In genomic region chr9:129991139-129991538, GRCh38 we compare ENCODE assay signal across 1 cellular context.
A peak's percentile ranks its signal among the peaks of the same experiment; 100 is the strongest.
TF ChIP-seq lines count a peak whose summit lies in the region.

No MANE protein-coding gene starts in this region.

TF ChIP-seq in GM12878, 131 proteins besides CTCF, POLR2A, EP300 and RAD21:
- TF ChIP-seq POLR2AphosphoS5 (IDR thresholded peaks at IDR 0.05; ENCODE audit: low read length) (peak; percentile 23; the same call in 1 of the 2 replicates), E4F1 (IDR thresholded peaks at IDR 0.05; ENCODE audit: borderline replicate concordance, partially characterized antibody) (peak; percentile 29), KDM1A (IDR thresholded peaks at IDR 0.05; ENCODE audit: borderline replicate concordance) (0 out of 2 replicates have a peak, but pooled peaks have one; percentile 16)
